1 cellular context compared by ENCODE assay signal in genomic region chr1:220528679-220529529, GRCh38.
TF ChIP-seq lines count a peak whose summit lies in the region.

No MANE protein-coding gene starts in this region.

TF ChIP-seq in SK-N-SH, 30 proteins besides CTCF, POLR2A, EP300 and RAD21 (continued from another document):
- TF ChIP-seq YY1 (IDR thresholded peaks at IDR 0.05; ENCODE audit: low read depth) (peak; percentile 80), SIN3A (IDR thresholded peaks at IDR 0.05; ENCODE audit: borderline replicate concordance, low read depth, low read length) (peak; percentile 4; the same call in 1 of the 2 replicates)
